ENCODE assay signal across 8 cellular contexts in the genomic region with DNA sequence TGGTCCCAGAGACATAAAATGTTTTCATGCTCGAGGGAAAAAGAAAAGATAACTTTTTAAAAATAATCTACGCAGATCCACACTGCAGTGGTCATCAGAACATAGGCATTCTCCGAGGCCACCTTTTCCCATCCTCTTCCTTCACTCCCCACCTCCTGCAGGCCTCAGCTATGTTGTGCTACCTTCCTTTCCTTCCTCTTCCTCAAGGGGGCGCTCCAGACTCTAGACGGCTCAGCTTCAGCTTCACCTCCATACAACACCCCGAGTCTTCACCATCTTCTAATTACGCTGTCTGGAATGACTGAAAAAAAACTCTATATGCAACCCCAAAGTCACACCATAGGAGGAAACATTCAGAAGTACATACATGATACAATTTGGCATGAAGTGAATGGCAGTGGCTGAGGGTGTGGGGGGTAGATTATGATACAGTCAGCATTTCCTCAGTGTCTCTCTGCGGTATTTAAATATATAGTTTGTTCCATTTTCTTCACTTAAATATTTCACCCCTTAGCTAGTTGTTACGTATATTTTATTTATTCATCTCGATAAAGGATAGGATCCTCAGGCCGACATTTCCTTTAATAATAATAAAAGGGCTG.
DNase-seq lines count a peak whose midpoint lies in the region; ATAC-seq and TF ChIP-seq lines count a peak whose summit lies in the region.

No MANE protein-coding gene starts in this region.

- H3K4me3 ChIP-seq in epithelial cell of proximal tubule (ENCODE audit: low read depth, low read length) (no peak overlapping the region), upper lobe of left lung (no peak overlapping the region)

- WGBS in upper lobe of left lung, 2 donors = 56 to 58% methylated on average over 11 of the region's 11 CpGs

- H3K9me3 Mint-ChIP-seq in activated CD4-positive, alpha-beta memory T cell treated with anti-CD3 and anti-CD28 coated beads for 36 hours = no peaks in the 10 kb centered on the region
- H3K9me3 Mint-ChIP-seq in neural crest cell = peaks cover 5% of the 10 kb centered on the region

- peaks cover 0 to 4% (median 0%) of the 10 kb centered on the region in 4 donors for H3K4me1 ChIP-seq in upper lobe of left lung

- no peaks in the 10 kb centered on the region for H3K4me1 Mint-ChIP-seq in activated CD4-positive, alpha-beta memory T cell treated with anti-CD3 and anti-CD28 coated beads for 36 hours (ENCODE audit: low read depth)
- peaks cover 17% of the 10 kb centered on the region for H3K4me1 Mint-ChIP-seq in neural crest cell

- H3K36me3 Mint-ChIP-seq in activated CD4-positive, alpha-beta memory T cell treated with anti-CD3 and anti-CD28 coated beads for 36 hours = no peaks in the 10 kb centered on the region
- no peaks in the 10 kb centered on the region for H3K36me3 Mint-ChIP-seq in neural crest cell (ENCODE audit: low read depth)

- no peaks in the 10 kb centered on the region for H3K27me3 Mint-ChIP-seq in activated CD4-positive, alpha-beta memory T cell treated with anti-CD3 and anti-CD28 coated beads for 36 hours
- H3K27me3 Mint-ChIP-seq in neural crest cell (ENCODE audit: low read depth) = no peaks in the 10 kb centered on the region

- no peaks in the 10 kb centered on the region for H3K36me3 ChIP-seq in upper lobe of left lung

- TF ChIP-seq POLR2A in upper lobe of left lung (IDR thresholded peaks at IDR 0.05) = no peak

- no peak overlapping the region for H3K27ac ChIP-seq in upper lobe of left lung

- intact Hi-C loops in activated CD4-positive, alpha-beta memory T cell treated with anti-CD3 and anti-CD28 coated beads for 36 hours (cut with micrococcal nuclease) = loop anchor here (1.0 to 5.0 kb wide), 3 partner anchors 586 to 891 kb away; no protein-coding TSS in a partner anchor

- no peaks in the 10 kb centered on the region for H3K27me3 ChIP-seq in upper lobe of left lung

- no peak overlapping the region for H3K4me3 Mint-ChIP-seq in activated CD4-positive, alpha-beta memory T cell treated with anti-CD3 and anti-CD28 coated beads for 36 hours
- H3K4me3 Mint-ChIP-seq in neural crest cell = no peak overlapping the region

- ATAC-seq in GM18868 (IDR thresholded peaks at IDR 0.05; ENCODE audit: unreplicated experiment) = peak; percentile 98
- ATAC-seq in HG03064 (IDR thresholded peaks at IDR 0.05; ENCODE audit: low read depth, unreplicated experiment) = peak; percentile 88
- peak; percentile 71 to 82 for ATAC-seq in upper lobe of left lung (ENCODE audit: low FRiP score in 2 of 2)

- POLR2A ChIA-PET in activated CD4-positive, alpha-beta memory T cell treated with anti-CD3 and anti-CD28 coated beads for 36 hours (lab: Charles Lee) = no interaction called here

- TF ChIP-seq CTCF in AG09319 (IDR thresholded peaks at IDR 0.05; ENCODE audit: low read depth, low read length) = peak; percentile 61
- peak; percentile 95 for TF ChIP-seq CTCF in epithelial cell of proximal tubule (conservative IDR thresholded peaks at IDR 0.05; ENCODE audit: low read depth, low read length)
- TF ChIP-seq CTCF in neural crest cell (conservative IDR thresholded peaks at IDR 0.05) = peak; percentile 75
- TF ChIP-seq CTCF in upper lobe of left lung (IDR thresholded peaks at IDR 0.05) = peak in 5 of 6 experiments; percentile 44 to 61 (median 50)

- CTCF ChIA-PET in activated CD4-positive, alpha-beta memory T cell treated with anti-CD3 and anti-CD28 coated beads for 36 hours (lab: Charles Lee) = interaction anchor here (0.6 to 3.5 kb wide), 12 partner anchors 8 to 1681 kb away, joined by 3 to 53 read pairs (median 3); a partner anchor contains a TSS

- no peak overlapping the region for H3K27ac Mint-ChIP-seq in activated CD4-positive, alpha-beta memory T cell treated with anti-CD3 and anti-CD28 coated beads for 36 hours
- no peak overlapping the region for H3K27ac Mint-ChIP-seq in neural crest cell (ENCODE audit: unreplicated experiment)

- DNase-seq in AG09319 (ENCODE audit: extremely low read depth, low read depth) (no peak), NCI-H524 treated with DMSO at 0.1 percent for 48 hours (lab: John Stamatoyannopoulos, UW) (peak; percentile 0), epithelial cell of proximal tubule (ENCODE audit: low read depth) (no peak), neural crest cell (ENCODE audit: low read depth, low spot score) (peak; percentile 75), upper lobe of left lung (peak in 1 of 2 donors; percentile 51)
- DNase-seq in activated CD4-positive, alpha-beta memory T cell treated with anti-CD3 and anti-CD28 coated beads for 36 hours = peak; percentile 71

- no peak for TF ChIP-seq EP300 in upper lobe of left lung (IDR thresholded peaks at IDR 0.05)

- no peaks in the 10 kb centered on the region for H3K9me3 ChIP-seq in upper lobe of left lung

Comparison
In these comparisons a context has a peak if more than half of its experiments do, and no peak if none do; other contexts are left out.
1. DNase-seq: peak in NCI-H524 treated with DMSO at 0.1 percent for 48 hours (single experiment), activated CD4-positive, alpha-beta memory T cell treated with anti-CD3 and anti-CD28 coated beads for 36 hours (single experiment) and neural crest cell (single experiment); none in AG09319 (single experiment) and epithelial cell of proximal tubule (single experiment).
2. Peak in every context shown above with its lines, with median percentiles within 50 percentile points of each other: CTCF ChIP-seq and ATAC-seq.